In genomic region chr2:46268986-46269385, GRCh38 we compare ENCODE assay signal across 24 cellular contexts. TPM values are rescaled to one million over a fixed set of nuclear protein-coding genes. Genes with fewer than 3 reads are reported as not detected.
DNase-seq lines count a peak whose midpoint lies in the region; ATAC-seq and TF ChIP-seq lines count a peak whose summit lies in the region.
"Had no signal": no experiment of that assay in that cellular context is flagged by ENCODE, and none has a peak within 500 bp of the region (broad histone marks: within the 10 kb centered on the region; RNA-seq: fewer than 3 reads in every experiment).

No MANE protein-coding gene starts in this region.

- H3K9ac ChIP-seq in subcutaneous abdominal adipose tissue (ENCODE audit: low read length in 5 of 5) = no peak overlapping the region

- H3K4me1 ChIP-seq in left ventricle myocardium inferior (peaks cover 72% of the 10 kb centered on the region), subcutaneous abdominal adipose tissue (ENCODE audit: control insufficient read depth in 5 of 5, insufficient read depth in 5 of 5, low read length in 5 of 5) (peaks cover 0 to 53% (median 4%) of the 10 kb centered on the region in 5 donors), foreskin keratinocyte (no peaks in the 10 kb centered on the region)

- H3K27ac ChIP-seq in left ventricle myocardium inferior (replicated peaks) (peak overlapping the region; percentile 77), subcutaneous abdominal adipose tissue (ENCODE audit: low read depth, low read length) (peak overlapping the region; percentile 7), foreskin keratinocyte (no peak overlapping the region)
- H3K27ac ChIP-seq: A549, SK-N-MC had no signal

- H3K4me3 ChIP-seq in left ventricle myocardium inferior (no peak overlapping the region), subcutaneous abdominal adipose tissue (ENCODE audit: low read depth in 1 of 5, low read length in 5 of 5) (no peak overlapping the region)
- H3K4me3 ChIP-seq: A549, gastrocnemius medialis, SK-N-MC had no signal

- DNase-seq in left ventricle myocardium inferior (no peak), left cardiac atrium (no peak), SW480 (ENCODE audit: low spot score) (peak; percentile 28), fibroblast of peridontal ligament (ENCODE audit: extremely low read depth) (peak; percentile 78), cortex of kidney (lab: John Stamatoyannopoulos, UW) (no peak), foreskin keratinocyte (no peak), SIG-M5 treated with dmso at 0.1 percent for 504 hours (lab: John Stamatoyannopoulos, UW; ENCODE audit: unreplicated experiment) (no peak)
- DNase-seq: activated effector memory CD4-positive, alpha-beta T cell treated with anti-CD3 and anti-CD28 coated beads, Interleukin-2, amount 50 U/mL, for 16 hours; amygdala; CD4-positive, CD25-positive, alpha-beta regulatory T cell; DMS153; endodermal cell; gastrocnemius medialis; H7; Karpas-422; NCI-H2171; NCI-H774; stimulated activated naive CD4-positive, alpha-beta T cell treated with Interleukin-2 at 50 U/mL for 16 hours; T-helper 9 cell; trophoblast cell had no signal

- TF ChIP-seq CTCF in left ventricle myocardium inferior (IDR thresholded peaks at IDR 0.05; ENCODE audit: borderline replicate concordance) = no peak
- no peak for TF ChIP-seq CTCF in foreskin keratinocyte (conservative IDR thresholded peaks at IDR 0.05)

- no peaks in the 10 kb centered on the region for H3K27me3 ChIP-seq in left ventricle myocardium inferior (ENCODE audit: low read depth)
- no peaks in the 10 kb centered on the region for H3K27me3 ChIP-seq in subcutaneous abdominal adipose tissue (ENCODE audit: control insufficient read depth in 5 of 5, insufficient read depth in 4 of 5, low read length in 5 of 5)
- no peaks in the 10 kb centered on the region for H3K27me3 ChIP-seq in foreskin keratinocyte
- H3K27me3 ChIP-seq: gastrocnemius medialis had no signal

- intact Hi-C loops in left ventricle myocardium inferior (cut with micrococcal nuclease) (no loop called here), left cardiac atrium (cut with DNase I) (no loop called here)

- H3K9me3 ChIP-seq in left ventricle myocardium inferior (replicated peaks) (no peaks in the 10 kb centered on the region), subcutaneous abdominal adipose tissue (ENCODE audit: control insufficient read depth in 5 of 5, low read length in 5 of 5) (no peaks in the 10 kb centered on the region)
- H3K9me3 ChIP-seq: A549, gastrocnemius medialis had no signal

- H3K36me3 ChIP-seq in left ventricle myocardium inferior (no peaks in the 10 kb centered on the region), subcutaneous abdominal adipose tissue (ENCODE audit: control insufficient read depth in 5 of 5, insufficient read depth in 5 of 5, low read length in 5 of 5) (no peaks in the 10 kb centered on the region)
- H3K36me3 ChIP-seq: gastrocnemius medialis had no signal

- no peak for ATAC-seq in left cardiac atrium
- ATAC-seq in foreskin keratinocyte = no peak
- ATAC-seq: A549; activated CD4-positive, CD25-positive, alpha-beta regulatory T cell treated with anti-CD3 and anti-CD28 coated beads, Interleukin-2, amount 50 U/mL, for 24 hours; gastrocnemius medialis had no signal

RNA-seq across cellular contexts. Expression of gene EPAS1, which starts 28.2 kb away (rescaled TPM):
- total RNA-seq in left ventricle myocardium inferior (205 TPM), left cardiac atrium (100 to 1,000 TPM; 262 to 377 TPM), foreskin keratinocyte (23.3 and 47.3 TPM in 2 replicates)
- 13.0 and 28.2 TPM in 2 replicates for polyA plus RNA-seq in foreskin keratinocyte

Comparison
In these comparisons a context has a peak if more than half of its experiments do, and no peak if none do; other contexts are left out.
1. DNase-seq: peak in SW480 (single experiment) and fibroblast of peridontal ligament (single experiment); none in left ventricle myocardium inferior (single experiment), left cardiac atrium (single experiment), cortex of kidney (single experiment), foreskin keratinocyte (0 of 2) and SIG-M5 treated with dmso at 0.1 percent for 504 hours (single experiment).